ENCODE assay signal across 1 cellular context in genomic region chrX:49155900-49156837, GRCh38.
TF ChIP-seq lines count a peak whose summit lies in the region.

No MANE protein-coding gene starts in this region.

TF ChIP-seq in K562, 482 proteins besides CTCF, POLR2A, EP300 and RAD21 (continued from another document and continues in another):
- peak; percentile 80 for TF ChIP-seq E2F3 (CRISPR knock-in tag; IDR thresholded peaks at IDR 0.05)
- no peak for TF ChIP-seq BCL6 (CRISPR knock-in tag; IDR thresholded peaks at IDR 0.05)
- TF ChIP-seq ZNF134 (CRISPR knock-in tag; conservative IDR thresholded peaks at IDR 0.05), result no peak
- TF ChIP-seq GABPA (tag; conservative IDR thresholded peaks at IDR 0.05; ENCODE audit: low read depth), result peak; percentile 52
- peak in 1 of 2 experiments; percentile 22; a peak in 1 of 4 replicates for TF ChIP-seq UBTF (IDR thresholded peaks at IDR 0.05; ENCODE audit: borderline replicate concordance in 1 of 2, low read depth in 2 of 2, low read length in 2 of 2)
- TF ChIP-seq SPI1 (IDR thresholded peaks at IDR 0.05; ENCODE audit: borderline replicate concordance, low read depth, low read length), result 0 out of 2 replicates have a peak, but pooled peaks have one; percentile 11
- no peak; the same call in 1 of the 2 replicates for TF ChIP-seq ZBTB1 (CRISPR knock-in tag; IDR thresholded peaks at IDR 0.05; ENCODE audit: borderline replicate concordance, low read depth)
- peak; percentile 77 for TF ChIP-seq HMGN3 (IDR thresholded peaks at IDR 0.05; ENCODE audit: borderline replicate concordance, extremely low read depth, insufficient read length, low read depth, low read length)
- TF ChIP-seq ZBTB9 (CRISPR knock-in tag; IDR thresholded peaks at IDR 0.05), result peak; percentile 37; the same call in 1 of the 2 replicates
- no peak for TF ChIP-seq ZNF644 (tag; IDR thresholded peaks at IDR 0.05; ENCODE audit: low read depth)
- 0 out of 2 replicates have a peak, but pooled peaks have one; percentile 49 for TF ChIP-seq SMAD3 (CRISPR knock-in tag; conservative IDR thresholded peaks at IDR 0.05)
- 0 out of 2 replicates have a peak, but pooled peaks have one; percentile 35 for TF ChIP-seq E2F5 (CRISPR knock-in tag; IDR thresholded peaks at IDR 0.05)
- peak; percentile 62; the same call in 1 of the 2 replicates for TF ChIP-seq GATAD2A (IDR thresholded peaks at IDR 0.05)
- TF ChIP-seq, protein P1, sequence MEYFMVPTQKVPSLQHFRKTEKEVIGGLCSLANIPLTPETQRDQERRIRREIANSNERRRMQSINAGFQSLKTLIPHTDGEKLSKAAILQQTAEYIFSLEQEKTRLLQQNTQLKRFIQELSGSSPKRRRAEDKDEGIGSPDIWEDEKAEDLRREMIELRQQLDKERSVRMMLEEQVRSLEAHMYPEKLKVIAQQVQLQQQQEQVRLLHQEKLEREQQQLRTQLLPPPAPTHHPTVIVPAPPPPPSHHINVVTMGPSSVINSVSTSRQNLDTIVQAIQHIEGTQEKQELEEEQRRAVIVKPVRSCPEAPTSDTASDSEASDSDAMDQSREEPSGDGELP (CRISPR knock-in tag; IDR thresholded peaks at IDR 0.05; ENCODE audit: borderline replicate concordance), result peak; percentile 64; the same call in 1 of the 2 replicates
- peak; percentile 87 to 98 for TF ChIP-seq E2F6 (IDR thresholded peaks at IDR 0.05; ENCODE audit: borderline replicate concordance in 1 of 2, extremely low read depth in 1 of 2, insufficient read depth in 1 of 2, insufficient read length in 1 of 2, low read depth in 1 of 2, low read length in 1 of 2, poor library complexity in 1 of 2, severe bottlenecking in 1 of 2)
- peak; percentile 82 for TF ChIP-seq FOSL1 (tag; conservative IDR thresholded peaks at IDR 0.05)
- 0 out of 2 replicates have a peak, but pooled peaks have one; percentile 9 for TF ChIP-seq NFRKB (IDR thresholded peaks at IDR 0.05; ENCODE audit: low read depth)
- TF ChIP-seq EP400 (IDR thresholded peaks at IDR 0.05), result peak; percentile 59
- peak in 2 of 3 experiments; percentile 54 to 61 for TF ChIP-seq YY1 (IDR thresholded peaks at IDR 0.05; ENCODE audit: borderline replicate concordance in 1 of 3, control insufficient read depth in 1 of 3, extremely low read depth in 1 of 3, insufficient read depth in 3 of 3, insufficient read length in 1 of 3, insufficient replicate concordance in 2 of 3, low read depth in 1 of 3, low read length in 2 of 3)
- no peak for TF ChIP-seq ZNF408 (CRISPR knock-in tag; IDR thresholded peaks at IDR 0.05; ENCODE audit: low read depth)
- peak; percentile 38; the same call in 1 of the 2 replicates for TF ChIP-seq ATF7 (IDR thresholded peaks at IDR 0.05)
- peak; percentile 52 to 63; a peak in 2 of 4 replicates for TF ChIP-seq FOXK2 (conservative IDR thresholded peaks at IDR 0.05 in 1 of 2, IDR thresholded peaks at IDR 0.05 in 1 of 2; ENCODE audit: low read depth in 2 of 2)
- peak; percentile 80 for TF ChIP-seq POLR2G (IDR thresholded peaks at IDR 0.05; ENCODE audit: low read depth, low read length)
- TF ChIP-seq GMEB1 (CRISPR knock-in tag; IDR thresholded peaks at IDR 0.05), result peak; percentile 64
- TF ChIP-seq CREB1 (IDR thresholded peaks at IDR 0.05), result peak; percentile 32; the same call in 1 of the 2 replicates
- TF ChIP-seq CREB1 (CRISPR knock-in tag; IDR thresholded peaks at IDR 0.05), result peak; percentile 83
- no peak; the same call in 1 of the 2 replicates for TF ChIP-seq CBX5 (IDR thresholded peaks at IDR 0.05; ENCODE audit: borderline replicate concordance, low read depth)
- peak; percentile 79; the same call in 1 of the 2 replicates for TF ChIP-seq SMARCA5 (IDR thresholded peaks at IDR 0.05)
- 0 out of 2 replicates have a peak, but pooled peaks have one; percentile 40 for TF ChIP-seq CBX1 (IDR thresholded peaks at IDR 0.05; ENCODE audit: low read depth)
- TF ChIP-seq RBM17 (IDR thresholded peaks at IDR 0.05; ENCODE audit: borderline replicate concordance, low read depth, low read length), result no peak
- TF ChIP-seq L3MBTL2 (IDR thresholded peaks at IDR 0.05), result peak; percentile 95
- peak; percentile 73 for TF ChIP-seq SUPT5H (IDR thresholded peaks at IDR 0.05)
- peak; percentile 84 for TF ChIP-seq RBFOX2 (IDR thresholded peaks at IDR 0.05; ENCODE audit: low read depth, low read length)
- TF ChIP-seq ZNF197 (CRISPR knock-in tag; IDR thresholded peaks at IDR 0.05; ENCODE audit: low read depth), result no peak
- peak; percentile 54 for TF ChIP-seq MEIS2 (IDR thresholded peaks at IDR 0.05; ENCODE audit: partially characterized antibody)
- TF ChIP-seq SAP30 (IDR thresholded peaks at IDR 0.05; ENCODE audit: borderline replicate concordance, insufficient read depth, low read depth, low read length, poor library complexity, severe bottlenecking), result no peak
- TF ChIP-seq MITF (IDR thresholded peaks at IDR 0.05), result no peak
- TF ChIP-seq, protein P2, sequence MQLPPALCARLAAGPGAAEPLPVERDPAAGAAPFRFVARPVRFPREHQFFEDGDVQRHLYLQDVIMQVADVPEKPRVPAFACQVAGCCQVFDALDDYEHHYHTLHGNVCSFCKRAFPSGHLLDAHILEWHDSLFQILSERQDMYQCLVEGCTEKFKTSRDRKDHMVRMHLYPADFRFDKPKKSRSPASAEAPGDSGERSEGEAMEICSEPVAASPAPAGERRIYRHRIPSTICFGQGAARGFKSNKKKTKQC (CRISPR knock-in tag; IDR thresholded peaks at IDR 0.05), result peak; percentile 96
- TF ChIP-seq ID3 (CRISPR knock-in tag; IDR thresholded peaks at IDR 0.05), result no peak
- no peak for TF ChIP-seq ID3 (tag; IDR thresholded peaks at IDR 0.05)
- 0 out of 2 replicates have a peak, but pooled peaks have one; percentile 64 for TF ChIP-seq ZBTB43 (CRISPR knock-in tag; IDR thresholded peaks at IDR 0.05)
- TF ChIP-seq NELFE (IDR thresholded peaks at IDR 0.05; ENCODE audit: insufficient read depth, insufficient read length), result no peak
- peak; percentile 93 to 94 for TF ChIP-seq NRF1 (conservative IDR thresholded peaks at IDR 0.05 in 1 of 2, IDR thresholded peaks at IDR 0.05 in 1 of 2)
- TF ChIP-seq, protein P3, sequence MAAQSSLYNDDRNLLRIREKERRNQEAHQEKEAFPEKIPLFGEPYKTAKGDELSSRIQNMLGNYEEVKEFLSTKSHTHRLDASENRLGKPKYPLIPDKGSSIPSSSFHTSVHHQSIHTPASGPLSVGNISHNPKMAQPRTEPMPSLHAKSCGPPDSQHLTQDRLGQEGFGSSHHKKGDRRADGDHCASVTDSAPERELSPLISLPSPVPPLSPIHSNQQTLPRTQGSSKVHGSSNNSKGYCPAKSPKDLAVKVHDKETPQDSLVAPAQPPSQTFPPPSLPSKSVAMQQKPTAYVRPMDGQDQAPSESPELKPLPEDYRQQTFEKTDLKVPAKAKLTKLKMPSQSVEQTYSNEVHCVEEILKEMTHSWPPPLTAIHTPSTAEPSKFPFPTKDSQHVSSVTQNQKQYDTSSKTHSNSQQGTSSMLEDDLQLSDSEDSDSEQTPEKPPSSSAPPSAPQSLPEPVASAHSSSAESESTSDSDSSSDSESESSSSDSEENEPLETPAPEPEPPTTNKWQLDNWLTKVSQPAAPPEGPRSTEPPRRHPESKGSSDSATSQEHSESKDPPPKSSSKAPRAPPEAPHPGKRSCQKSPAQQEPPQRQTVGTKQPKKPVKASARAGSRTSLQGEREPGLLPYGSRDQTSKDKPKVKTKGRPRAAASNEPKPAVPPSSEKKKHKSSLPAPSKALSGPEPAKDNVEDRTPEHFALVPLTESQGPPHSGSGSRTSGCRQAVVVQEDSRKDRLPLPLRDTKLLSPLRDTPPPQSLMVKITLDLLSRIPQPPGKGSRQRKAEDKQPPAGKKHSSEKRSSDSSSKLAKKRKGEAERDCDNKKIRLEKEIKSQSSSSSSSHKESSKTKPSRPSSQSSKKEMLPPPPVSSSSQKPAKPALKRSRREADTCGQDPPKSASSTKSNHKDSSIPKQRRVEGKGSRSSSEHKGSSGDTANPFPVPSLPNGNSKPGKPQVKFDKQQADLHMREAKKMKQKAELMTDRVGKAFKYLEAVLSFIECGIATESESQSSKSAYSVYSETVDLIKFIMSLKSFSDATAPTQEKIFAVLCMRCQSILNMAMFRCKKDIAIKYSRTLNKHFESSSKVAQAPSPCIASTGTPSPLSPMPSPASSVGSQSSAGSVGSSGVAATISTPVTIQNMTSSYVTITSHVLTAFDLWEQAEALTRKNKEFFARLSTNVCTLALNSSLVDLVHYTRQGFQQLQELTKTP (IDR thresholded peaks at IDR 0.05; ENCODE audit: low read depth in 1 of 2, partially characterized antibody in 2 of 2), result no peak
- peak; percentile 63; the same call in 1 of the 2 replicates for TF ChIP-seq ELF1 (tag; IDR thresholded peaks at IDR 0.05)
- TF ChIP-seq TBL1XR1 (IDR thresholded peaks at IDR 0.05; ENCODE audit: low read length in 2 of 2), result no peak
- TF ChIP-seq FOXA3 (CRISPR knock-in tag; conservative IDR thresholded peaks at IDR 0.05 in 1 of 2, IDR thresholded peaks at IDR 0.05 in 1 of 2), result peak in 1 of 2 experiments; percentile 91; a peak in 2 of 4 replicates
- TF ChIP-seq BHLHE40 (IDR thresholded peaks at IDR 0.05; ENCODE audit: low read length), result peak; percentile 57
- peak; percentile 2; the same call in 1 of the 2 replicates for TF ChIP-seq EGR1 (conservative IDR thresholded peaks at IDR 0.05)
- no peak for TF ChIP-seq SP2 (IDR thresholded peaks at IDR 0.05; ENCODE audit: extremely low read depth, low read depth, low read length, poor library complexity, severe bottlenecking)
